1 cellular context compared by ENCODE assay signal in genomic region chr6:73520688-73521350, GRCh38.
A peak's percentile ranks its signal among the peaks of the same experiment; 100 is the strongest.
TF ChIP-seq lines count a peak whose summit lies in the region.

TSS of gene EEF1A1 (minus strand) at chr6:73521032. CDS start at chr6:73520026, 1,006 bp downstream.

TF ChIP-seq in K562, 482 proteins besides CTCF, POLR2A, EP300 and RAD21 (continued from another document):
- peak; percentile 39; the same call in 1 of the 2 replicates for TF ChIP-seq TSHZ1 (CRISPR knock-in tag; IDR thresholded peaks at IDR 0.05)
- TF ChIP-seq PTTG1 (tag; IDR thresholded peaks at IDR 0.05; ENCODE audit: low read depth) = no peak
- no peak for TF ChIP-seq MCM2 (IDR thresholded peaks at IDR 0.05; ENCODE audit: low read depth)
